Comparison of ENCODE assay signal across 9 cellular contexts in the genomic region with DNA sequence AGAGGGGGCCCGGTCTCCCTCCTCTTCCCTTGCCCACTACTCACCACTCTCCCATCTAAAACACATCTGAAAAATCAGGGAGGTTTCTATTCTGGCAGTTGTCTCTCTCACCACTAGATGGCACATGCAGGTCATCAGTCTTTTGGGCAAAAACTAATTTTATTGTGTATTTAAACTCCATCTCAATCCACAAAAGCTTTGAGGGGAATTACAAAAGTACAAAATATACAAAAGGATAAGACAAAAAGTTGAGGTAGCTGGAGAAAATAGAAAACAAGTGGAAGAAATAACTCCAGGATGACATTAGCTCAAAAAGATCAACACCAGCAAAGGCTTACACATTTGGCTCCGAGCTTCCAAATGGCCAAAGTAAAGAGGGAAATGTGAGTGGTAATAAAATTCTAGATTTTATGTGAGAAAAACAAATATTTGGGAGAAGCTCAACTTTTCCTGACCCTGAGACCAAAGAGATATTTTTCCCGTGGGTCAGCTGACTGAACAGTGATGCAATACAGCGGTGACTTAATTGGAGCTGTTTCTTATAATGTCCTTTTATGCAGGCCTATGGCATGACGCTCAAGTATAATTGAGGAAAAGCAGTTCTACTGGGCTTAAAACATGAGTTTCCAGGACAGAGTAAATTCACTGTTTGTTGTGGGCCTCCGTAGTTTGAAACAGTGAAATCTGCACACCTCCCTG.
A peak's percentile ranks its signal among the peaks of the same experiment; 100 is the strongest.
DNase-seq lines count a peak whose midpoint lies in the region; ATAC-seq, FAIRE-seq and TF ChIP-seq lines count a peak whose summit lies in the region.
"Had no signal": no experiment of that assay in that cellular context is flagged by ENCODE, and none has a peak within 500 bp of the region (broad histone marks: within the 10 kb centered on the region; RNA-seq: fewer than 3 reads in every experiment).

No MANE protein-coding gene starts in this region.

- in situ Hi-C loops in Panc1 (cut with HindIII; ENCODE audit: low pct_unique_long_range_greater_than_20kb, low sequenced_read_pairs) = no loop called here

- H4K20me1 ChIP-seq in KMS-11 (ENCODE audit: insufficient read depth) = no peaks in the 10 kb centered on the region
- H4K20me1 ChIP-seq in H1 (replicated peaks in 1 of 2; ENCODE audit: control insufficient read depth in 1 of 2, insufficient read depth in 2 of 2, low read length in 2 of 2) = no peaks in the 10 kb centered on the region
- H4K20me1 ChIP-seq: BLaER1 had no signal

- no peak for TF ChIP-seq POLR2A in H1 (IDR thresholded peaks at IDR 0.05; ENCODE audit: control extremely low read depth in 1 of 2, low read depth in 2 of 2, low read length in 2 of 2)

- H3K79me2 ChIP-seq in KMS-11 (ENCODE audit: insufficient read depth, low read depth) (no peaks in the 10 kb centered on the region), H1 (ENCODE audit: control insufficient read depth in 1 of 2, insufficient read depth in 2 of 2, low read length in 2 of 2) (no peaks in the 10 kb centered on the region)

- H3K27me3 ChIP-seq in KMS-11 (ENCODE audit: insufficient read depth, low read depth) (no peaks in the 10 kb centered on the region), Panc1 (ENCODE audit: control insufficient read depth, insufficient read depth, low read length) (peaks cover 4% of the 10 kb centered on the region), H1 (replicated peaks in 1 of 4; ENCODE audit: control insufficient read depth in 3 of 4, extremely low read depth in 1 of 4, insufficient read depth in 3 of 4, low read length in 3 of 4) (no peaks in the 10 kb centered on the region), pancreas (no peaks in the 10 kb centered on the region)
- H3K27me3 ChIP-seq: BLaER1 had no signal

- H4K8ac ChIP-seq in H1 (ENCODE audit: extremely low read depth, insufficient read depth, low read length) = no peak overlapping the region

- no peak overlapping the region for H3K27ac ChIP-seq in KMS-11
- H3K27ac ChIP-seq in Panc1 (ENCODE audit: low read length) = no peak overlapping the region
- H3K27ac ChIP-seq in H1 (ENCODE audit: low read depth, low read length) = no peak overlapping the region
- H3K27ac ChIP-seq in pancreas = no peak overlapping the region
- H3K27ac ChIP-seq: BLaER1 had no signal

- intact Hi-C loops in Panc1 (cut with micrococcal nuclease; ENCODE audit: unreplicated experiment) (no loop called here), pancreas (cut with DNase I) (no loop called here)

- peaks cover 1% of the 10 kb centered on the region for H3K36me3 Mint-ChIP-seq in T-helper 2 cell treated with Interferon-gamma antibody and Interleukin-4, amounts not matched to agents 5 μg/mL and 100 μg/mL, for 36 hours (ENCODE audit: low read depth)

- H3K56ac ChIP-seq in H1 (replicated peaks; ENCODE audit: insufficient read length, low read depth, low read length) = no peak overlapping the region

- no peak overlapping the region for H3K14ac ChIP-seq in H1 (ENCODE audit: insufficient read length)

- H3K9me3 ChIP-seq in Panc1 (ENCODE audit: control insufficient read depth, insufficient read depth, low read depth, low read length) (no peaks in the 10 kb centered on the region), H1 (ENCODE audit: insufficient read depth in 2 of 2, low read depth in 1 of 2, low read length in 1 of 2) (no peaks in the 10 kb centered on the region), pancreas (no peaks in the 10 kb centered on the region)
- H3K9me3 ChIP-seq: BLaER1 had no signal

- H3K23ac ChIP-seq in H1 (ENCODE audit: insufficient read length) = no peak overlapping the region

- no peak overlapping the region for H2BK5ac ChIP-seq in H1 (ENCODE audit: low read depth, low read length)

- no peak for TF ChIP-seq EP300 in H1 (IDR thresholded peaks at IDR 0.05; ENCODE audit: borderline replicate concordance in 1 of 2, low read depth in 2 of 2, low read length in 2 of 2)

- H2BK15ac ChIP-seq in H1 (ENCODE audit: low read length) = no peak overlapping the region

- no peaks in the 10 kb centered on the region for H3K79me1 ChIP-seq in H1 (ENCODE audit: low read depth, low read length)

- no peak for ATAC-seq in Panc1
- no peak for ATAC-seq in pancreas
- ATAC-seq in HG03442 (IDR thresholded peaks at IDR 0.05; ENCODE audit: unreplicated experiment) = no peak

- H2AFZ ChIP-seq in KMS-11 (ENCODE audit: low read depth) = no peak overlapping the region
- no peak overlapping the region for H2AFZ ChIP-seq in H1 (ENCODE audit: low read length)

- DNase-seq in DMS79 treated with DMSO at 0.1 percent for 48 hours (lab: John Stamatoyannopoulos, UW) = peak; percentile 26
- no peak for DNase-seq in DMS79 (lab: John Stamatoyannopoulos, UW)
- peak; percentile 33 for DNase-seq in Panc1 (ENCODE audit: low read depth, low spot score)
- DNase-seq in H1 (ENCODE audit: low read depth in 1 of 2, low spot score in 2 of 2) = no peak
- no peak for DNase-seq in pancreas
- no peak for DNase-seq in T-helper 2 cell treated with Interferon-gamma antibody and Interleukin-4, amounts not matched to agents 5 μg/mL and 100 μg/mL, for 36 hours (ENCODE audit: low spot score)

- H2BK120ac ChIP-seq in H1 (replicated peaks; ENCODE audit: low read depth, low read length) = no peak overlapping the region

- H3K4me2 ChIP-seq in KMS-11 (no peak overlapping the region), H1 (ENCODE audit: insufficient read depth in 1 of 2, low read depth in 2 of 2, low read length in 2 of 2) (no peak overlapping the region)
- H3K4me2 ChIP-seq: BLaER1 had no signal

- H3K4me3 ChIP-seq in KMS-11 (IDR thresholded peaks at IDR 0.05; ENCODE audit: insufficient read depth, low read depth, low read length) = no peak overlapping the region
- no peak overlapping the region for H3K4me3 ChIP-seq in Panc1 (ENCODE audit: low read depth in 2 of 2, low read length in 2 of 2)
- H3K4me3 ChIP-seq in H1 (ENCODE audit: extremely low read depth in 1 of 4, insufficient read depth in 2 of 4, low read depth in 3 of 4, low read length in 4 of 4) = no peak overlapping the region
- H3K4me3 ChIP-seq in pancreas = no peak overlapping the region
- H3K4me3 ChIP-seq: BLaER1 had no signal

- H2AK5ac ChIP-seq in H1 (ENCODE audit: low read depth, low read length) = no peak overlapping the region

- peak; percentile 69 to 78 for TF ChIP-seq RAD21 in H1 (IDR thresholded peaks at IDR 0.05 in 1 of 2, conservative IDR thresholded peaks at IDR 0.05 in 1 of 2; ENCODE audit: low read depth in 2 of 2, low read length in 2 of 2)

- no peaks in the 10 kb centered on the region for H3K36me3 ChIP-seq in KMS-11 (ENCODE audit: insufficient read depth)
- no peaks in the 10 kb centered on the region for H3K36me3 ChIP-seq in Panc1 (ENCODE audit: control insufficient read depth, insufficient read depth, low read length)
- H3K36me3 ChIP-seq in H1 (ENCODE audit: control insufficient read depth in 2 of 4, insufficient read depth in 4 of 4, low read length in 3 of 4) = no peaks in the 10 kb centered on the region
- no peaks in the 10 kb centered on the region for H3K36me3 ChIP-seq in pancreas
- H3K36me3 ChIP-seq: BLaER1 had no signal

- POLR2A ChIA-PET in Panc1 (lab: Charles Lee) (no interaction called here), H1 (lab: Charles Lee; ENCODE audit: partially characterized antibody) (no interaction called here)

- peak; percentile 98 for TF ChIP-seq CTCF in KMS-11 (conservative IDR thresholded peaks at IDR 0.05; ENCODE audit: low read depth, low read length)
- TF ChIP-seq CTCF in Panc1 (IDR thresholded peaks at IDR 0.05) = peak; percentile 90
- TF ChIP-seq CTCF in H1 (IDR thresholded peaks at IDR 0.05; ENCODE audit: control extremely low read depth in 1 of 3, insufficient read depth in 1 of 3, low read depth in 1 of 3, low read length in 3 of 3) = peak in 2 of 3 experiments; percentile 68 to 73; a peak in 3 of 4 replicates
- TF ChIP-seq CTCF in pancreas (IDR thresholded peaks at IDR 0.05) = peak; percentile 50 to 71 (median 68)

- H4K5ac ChIP-seq in H1 (ENCODE audit: insufficient read length, low read depth, low read length) = no peak overlapping the region

- 79% methylated on average over 6 of the region's 6 CpGs; no CpG with 5 or more reads in 1 of the 2 experiments for WGBS in H1 (ENCODE audit: extremely low coverage in 1 of 2, insufficient coverage in 1 of 2, insufficient read length in 1 of 2, insufficient replicate concordance in 2 of 2, low coverage in 1 of 2, low lambda C conversion rate in 2 of 2, missing lambda C conversion rate in 1 of 2), 2 experiments
- 63 to 69% methylated on average over 6 of the region's 6 CpGs for WGBS in pancreas, 2 donors

- H2BK20ac ChIP-seq in H1 (ENCODE audit: low read length) = no peak overlapping the region

- peaks cover 13% of the 10 kb centered on the region for H3K4me1 Mint-ChIP-seq in T-helper 2 cell treated with Interferon-gamma antibody and Interleukin-4, amounts not matched to agents 5 μg/mL and 100 μg/mL, for 36 hours (ENCODE audit: low read depth)

- peaks cover 3% of the 10 kb centered on the region; the same call in 1 of the 2 replicates for H3K23me2 ChIP-seq in H1 (ENCODE audit: low read depth, low read length)

- no peak overlapping the region for H3K4me3 Mint-ChIP-seq in T-helper 2 cell treated with Interferon-gamma antibody and Interleukin-4, amounts not matched to agents 5 μg/mL and 100 μg/mL, for 36 hours

- H2BK12ac ChIP-seq in H1 (ENCODE audit: low read depth, low read length) = no peak overlapping the region

- H3K4ac ChIP-seq in H1 (replicated peaks; ENCODE audit: insufficient read length, low read depth, low read length) = no peak overlapping the region

- H3K27me3 Mint-ChIP-seq in T-helper 2 cell treated with Interferon-gamma antibody and Interleukin-4, amounts not matched to agents 5 μg/mL and 100 μg/mL, for 36 hours (ENCODE audit: low read depth) = peaks cover 2% of the 10 kb centered on the region

- CTCF ChIA-PET in Panc1 (lab: Charles Lee) (interaction anchor here (1.0 kb wide), 1 partner anchor 1711 kb away, joined by 3 read pairs; no protein-coding TSS in a partner anchor), H1 (lab: Charles Lee; ENCODE audit: partially characterized antibody) (interaction anchor here (0.7 to 3.1 kb wide), 19 partner anchors 8 to 278 kb away, joined by 3 to 22 read pairs (median 4); no protein-coding TSS in a partner anchor)

- BruUV-seq in Panc1 (replicated peaks; lab: Mats Ljungman, UMichigan) = no TSS peak

- no peak overlapping the region for H3K18ac ChIP-seq in H1 (ENCODE audit: extremely low read depth, low read length)

- H3K27ac Mint-ChIP-seq in T-helper 2 cell treated with Interferon-gamma antibody and Interleukin-4, amounts not matched to agents 5 μg/mL and 100 μg/mL, for 36 hours = no peak overlapping the region

- FAIRE-seq in H1 (lab: Jason Lieb, UNC) (peak; percentile 28), pancreas (lab: Jason Lieb, UNC) (no peak)

- H3K9ac ChIP-seq in KMS-11 (no peak overlapping the region), H1 (replicated peaks in 1 of 4; ENCODE audit: extremely low read depth in 1 of 4, low read depth in 3 of 4, low read length in 3 of 4) (no peak overlapping the region)
- H3K9ac ChIP-seq: BLaER1 had no signal

- no peak overlapping the region for H4K91ac ChIP-seq in H1 (replicated peaks; ENCODE audit: insufficient read length, low read length)

- H3K4me1 ChIP-seq in KMS-11 (ENCODE audit: low read depth, poor library complexity, severe bottlenecking) (peaks cover 23% of the 10 kb centered on the region), Panc1 (ENCODE audit: control insufficient read depth, insufficient read depth, low read length) (no peaks in the 10 kb centered on the region), H1 (replicated peaks in 1 of 4; ENCODE audit: control insufficient read depth in 3 of 4, insufficient read depth in 4 of 4, low read length in 3 of 4) (peaks cover 0 to 5% (median 4%) of the 10 kb centered on the region in 4 experiments; a peak in 3 of 7 replicates), pancreas (no peaks in the 10 kb centered on the region)

- no peaks in the 10 kb centered on the region for H3K9me3 Mint-ChIP-seq in T-helper 2 cell treated with Interferon-gamma antibody and Interleukin-4, amounts not matched to agents 5 μg/mL and 100 μg/mL, for 36 hours

Comparison
In these comparisons a context has a peak if more than half of its experiments do, and no peak if none do; other contexts are left out.
1. DNase-seq: peak in DMS79 treated with DMSO at 0.1 percent for 48 hours (single experiment) and Panc1 (single experiment); none in DMS79 (single experiment), H1 (0 of 2), pancreas (0 of 6) and T-helper 2 cell treated with Interferon-gamma antibody and Interleukin-4, amounts not matched to agents 5 μg/mL and 100 μg/mL, for 36 hours (single experiment).
2. Peak in every context shown above with its lines, with median percentiles within 50 percentile points of each other: CTCF ChIP-seq.